15 cellular contexts compared by ENCODE assay signal in genomic region chr6:154161689-154162088, GRCh38.
DNase-seq lines count a peak whose midpoint lies in the region; ATAC-seq and TF ChIP-seq lines count a peak whose summit lies in the region.
"Had no signal": no experiment of that assay in that cellular context is flagged by ENCODE, and none has a peak within 500 bp of the region (broad histone marks: within the 10 kb centered on the region; RNA-seq: fewer than 3 reads in every experiment).

No MANE protein-coding gene starts in this region.

- H4K20me1 ChIP-seq in MM.1S (ENCODE audit: insufficient read depth, low read length): no peaks in the 10 kb centered on the region

- H3K4me3 ChIP-seq in MM.1S (ENCODE audit: low read length): no peak overlapping the region
- H3K4me3 ChIP-seq in colonic mucosa: no peak overlapping the region
- H3K4me3 ChIP-seq: uterus had no signal

- H3K27ac ChIP-seq in MM.1S (ENCODE audit: low read length): no peak overlapping the region
- no peak overlapping the region for H3K27ac ChIP-seq in colonic mucosa
- H3K27ac ChIP-seq: uterus had no signal

- peak; percentile 70 for ATAC-seq in GM18498 (IDR thresholded peaks at IDR 0.05; ENCODE audit: unreplicated experiment)
- ATAC-seq in GM19324 (IDR thresholded peaks at IDR 0.05; ENCODE audit: low FRiP score, unreplicated experiment): peak; percentile 61
- peak; percentile 74 for ATAC-seq in HG02852 (IDR thresholded peaks at IDR 0.05; ENCODE audit: unreplicated experiment)
- ATAC-seq: effector memory CD8-positive, alpha-beta T cell; HCT116 had no signal

- H3K9ac ChIP-seq in MM.1S (ENCODE audit: low read length) (no peak overlapping the region), colonic mucosa (ENCODE audit: low read depth in 2 of 2, low read length in 2 of 2) (no peak overlapping the region)

- H3K79me2 ChIP-seq in MM.1S (ENCODE audit: low read length): no peaks in the 10 kb centered on the region

- intact Hi-C loops in colonic mucosa (cut with DNase I): no loop called here

- H3K9me3 ChIP-seq in MM.1S (replicated peaks; ENCODE audit: insufficient read depth, low read length): no peaks in the 10 kb centered on the region
- H3K9me3 ChIP-seq in colonic mucosa: no peaks in the 10 kb centered on the region
- H3K9me3 ChIP-seq: uterus had no signal

- no peaks in the 10 kb centered on the region for H3K9me2 ChIP-seq in MM.1S (replicated peaks; ENCODE audit: insufficient read depth, low read length)

- H3K36me3 ChIP-seq in MM.1S (replicated peaks; ENCODE audit: insufficient read depth, low read length): no peaks in the 10 kb centered on the region
- no peaks in the 10 kb centered on the region for H3K36me3 ChIP-seq in colonic mucosa
- H3K36me3 ChIP-seq: uterus had no signal

- H2AFZ ChIP-seq in MM.1S (ENCODE audit: low read length): no peak overlapping the region

- DNase-seq in MM.1S (peak; percentile 40), colonic mucosa (no peak), NCI-H1105 (lab: John Stamatoyannopoulos, UW) (no peak), UCSD-AML1 (lab: John Stamatoyannopoulos, UW; ENCODE audit: unreplicated experiment) (no peak), mesenteric fat pad (ENCODE audit: low spot score) (no peak)
- DNase-seq: activated gamma-delta T cell; DMS 273 treated with DMSO at 0.1 percent for 48 hours; effector memory CD8-positive, alpha-beta T cell; NCI-H2107; nucleus accumbens; uterus had no signal

- H3K4me1 ChIP-seq in MM.1S (ENCODE audit: low read length) (peaks cover 14% of the 10 kb centered on the region), colonic mucosa (peaks cover 4% of the 10 kb centered on the region)
- H3K4me1 ChIP-seq: uterus had no signal

- 0 out of 2 replicates have a peak, but pooled peaks cover 3% of the 10 kb centered on the region for H3F3A ChIP-seq in MM.1S (ENCODE audit: insufficient read depth, low read length)

- no peak overlapping the region for H3K4me2 ChIP-seq in MM.1S (ENCODE audit: low read depth, low read length)

- H3K27me3 ChIP-seq in MM.1S (replicated peaks; ENCODE audit: insufficient read depth, low read length) (no peaks in the 10 kb centered on the region), colonic mucosa (no peaks in the 10 kb centered on the region)
- H3K27me3 ChIP-seq: uterus had no signal

- no peak for TF ChIP-seq CTCF in MM.1S (IDR thresholded peaks at IDR 0.05; ENCODE audit: low read length)
- TF ChIP-seq CTCF in colonic mucosa (IDR thresholded peaks at IDR 0.05): no peak
